Comparison of ENCODE assay signal across 8 cellular contexts in the genomic region with DNA sequence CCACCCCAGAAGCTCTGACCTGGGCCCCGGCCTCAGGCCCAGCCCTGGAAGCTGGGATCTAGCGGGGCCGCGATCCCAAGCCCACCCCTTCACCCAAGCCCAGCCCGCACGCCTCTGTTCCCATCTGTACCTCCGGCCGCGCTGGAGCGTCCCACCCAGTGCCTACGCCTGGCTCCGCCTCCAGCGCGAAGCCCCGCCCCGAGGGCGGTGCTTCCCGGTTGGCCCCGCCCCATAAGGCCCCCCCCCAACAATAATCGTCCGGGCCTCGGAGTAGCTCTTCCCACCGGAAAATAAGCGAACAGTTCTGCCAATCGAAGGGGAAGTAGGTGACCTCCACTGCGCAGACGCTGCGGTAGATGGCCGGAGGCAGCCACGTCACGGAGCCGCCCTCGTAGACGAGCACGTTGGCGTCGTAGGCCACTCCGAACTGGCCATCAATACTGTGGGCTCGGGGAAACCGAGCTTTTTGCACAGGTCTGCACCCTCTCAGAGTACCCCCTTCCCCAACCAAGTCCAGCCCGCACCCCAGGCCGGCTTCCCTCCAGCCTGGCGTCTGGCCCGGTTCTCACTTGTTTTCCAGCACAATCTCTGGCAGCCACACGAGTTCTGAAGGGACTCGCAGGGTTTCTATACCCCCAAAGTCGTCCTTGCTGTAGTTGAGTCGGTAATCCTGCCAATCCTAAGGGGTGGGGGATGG. TPM values are rescaled to one million over a fixed set of nuclear protein-coding genes. Genes with fewer than 3 reads are reported as not detected.
DNase-seq lines count a peak whose midpoint lies in the region; ATAC-seq, FAIRE-seq and TF ChIP-seq lines count a peak whose summit lies in the region.

No MANE protein-coding gene starts in this region.

- no peak for FAIRE-seq in GM19239 (lab: Jason Lieb, UNC)

- H3K4me1 ChIP-seq in lung (ENCODE audit: control insufficient read depth in 2 of 2, insufficient read depth in 2 of 2, low read length in 2 of 2) (peaks cover 0 to 14% of the 10 kb centered on the region in 2 donors), testis (peaks cover 8% of the 10 kb centered on the region)

- H3K27me3 ChIP-seq in lung (ENCODE audit: control insufficient read depth, insufficient read depth) (no peaks in the 10 kb centered on the region), testis (no peaks in the 10 kb centered on the region)

- 29 to 32% methylated on average over 48 of the region's 48 CpGs for WGBS in lung, 2 donors
- WGBS in testis, 2 donors = 59% methylated on average over 16 to 48 of the region's 48 CpGs

- H3K27ac ChIP-seq in lung (ENCODE audit: low read depth in 1 of 2, low read length in 1 of 2) = peak overlapping the region in 1 of 2 donors; percentile 81
- H3K27ac ChIP-seq in testis = no peak overlapping the region

- H3K4me3 ChIP-seq in lung (no peak overlapping the region), testis (peak overlapping the region; percentile 20 to 42)

- TF ChIP-seq POLR2A in testis (IDR thresholded peaks at IDR 0.05) = no peak

- H3K36me3 ChIP-seq in lung (ENCODE audit: control insufficient read depth in 2 of 2, insufficient read depth in 2 of 2, low read length in 2 of 2) = peaks cover 0 to 6% of the 10 kb centered on the region in 2 donors
- no peaks in the 10 kb centered on the region for H3K36me3 ChIP-seq in testis (ENCODE audit: low read depth, missing control alignments)

- intact Hi-C loops in testis (cut with DNase I; ENCODE audit: low total_unique reads) = no loop called here

- peak; percentile 66 for DNase-seq in activated CD8-positive, alpha-beta memory T cell treated with anti-CD3 and anti-CD28 coated beads for 24 hours
- DNase-seq in activated CD8-positive, alpha-beta memory T cell treated with anti-CD3 and anti-CD28 coated beads, Interleukin-2, amount 50 U/mL, for 4 hours = no peak
- peak in 33 of 58 donors; percentile 16 to 78 (median 46) for DNase-seq in anterior cingulate cortex (lab: John Stamatoyannopoulos, UW)
- no peak for DNase-seq in lung (ENCODE audit: low spot score)
- DNase-seq in testis = peak; percentile 54
- no peak for DNase-seq in GM19239 (ENCODE audit: insufficient read length, low spot score)
- DNase-seq in A172 (ENCODE audit: low spot score) = no peak

- no peak for TF ChIP-seq CTCF in lung (IDR thresholded peaks at IDR 0.05; ENCODE audit: control extremely low read depth, extremely low read depth)
- no peak for TF ChIP-seq CTCF in testis (IDR thresholded peaks at IDR 0.05)

- H3K9me3 ChIP-seq in lung (ENCODE audit: control insufficient read depth in 2 of 2, insufficient read depth in 1 of 2, low read length in 1 of 2) (no peaks in the 10 kb centered on the region), testis (no peaks in the 10 kb centered on the region)

- peak; percentile 28 for ATAC-seq in lung (ENCODE audit: insufficient read depth, low FRiP score)
- ATAC-seq in HG03097 (IDR thresholded peaks at IDR 0.05; ENCODE audit: low FRiP score, unreplicated experiment) = no peak

RNA-seq across cellular contexts. Expression of a gene that starts 1.1 kb away (rescaled TPM):
- total RNA-seq in lung = 1 to 10 TPM in 1 of 2 donors, under 1 TPM in 1; 0.77 to 1.2 TPM
- polyA plus RNA-seq in lung = 1 to 10 TPM in 1 of 2 donors, under 1 TPM in 1; 0.61 to 2.3 TPM
- 1 to 10 TPM; 1.4 to 2.6 TPM for total RNA-seq in testis
- polyA plus RNA-seq in testis (ENCODE audit: insufficient read depth, low read depth, low replicate concordance) = 1.4 TPM
- not detected in 2 replicates for total RNA-seq in A172 (2014; rRNA removed; shearing (Covaris generic))

RNA-seq across cellular contexts. Expression of a gene that starts 2.5 kb away (rescaled TPM):
- 1 to 10 TPM; 2.8 to 4.5 TPM for total RNA-seq in lung
- 1 to 10 TPM; 1.3 to 2.7 TPM for polyA plus RNA-seq in lung
- total RNA-seq in testis = 1 to 10 TPM; 2.8 to 4.1 TPM
- 1.5 TPM for polyA plus RNA-seq in testis (ENCODE audit: insufficient read depth, low read depth, low replicate concordance)
- total RNA-seq in A172 (2014; rRNA removed; shearing (Covaris generic)) = 0.07 and 0.48 TPM in 2 replicates

RNA-seq across cellular contexts. Expression of a gene that starts 30.3 kb away (rescaled TPM):
- total RNA-seq in lung (under 1 TPM; 0.18 to 0.94 TPM), testis (under 1 TPM; 0.12 to 0.47 TPM)
- polyA plus RNA-seq in lung (1 to 10 TPM in 1 of 2 donors, under 1 TPM in 1; 0.26 to 1.4 TPM), testis (ENCODE audit: insufficient read depth, low read depth, low replicate concordance) (0.88 TPM)
- total RNA-seq in A172 (2014; rRNA removed; shearing (Covaris generic)) = 0.17 TPM in 1 of 2 replicates, not detected in the other

RNA-seq across cellular contexts. Expression of a gene that starts 38.0 kb away (rescaled TPM):
- 10 to 100 TPM; 34.8 to 65.8 TPM for total RNA-seq in lung
- 10 to 100 TPM; 42.5 to 72.1 TPM for polyA plus RNA-seq in lung
- 10 to 100 TPM; 23.7 to 25.9 TPM for total RNA-seq in testis
- polyA plus RNA-seq in testis (ENCODE audit: insufficient read depth, low read depth, low replicate concordance) = 24.3 TPM
- 80.8 and 82.6 TPM in 2 replicates for total RNA-seq in A172 (2014; rRNA removed; shearing (Covaris generic))

RNA-seq across cellular contexts. Expression of a gene that starts 38.3 kb away (rescaled TPM):
- 100 to 1,000 TPM in 1 of 2 donors, 10 to 100 TPM in 1; 30.8 to 107 TPM for total RNA-seq in lung
- 100 to 1,000 TPM in 1 of 2 donors, 10 to 100 TPM in 1; 86.7 to 142 TPM for polyA plus RNA-seq in lung
- total RNA-seq in testis = 100 to 1,000 TPM; 110 to 111 TPM
- 211 TPM for polyA plus RNA-seq in testis (ENCODE audit: insufficient read depth, low read depth, low replicate concordance)
- total RNA-seq in A172 (2014; rRNA removed; shearing (Covaris generic)) = 48.2 and 49.2 TPM in 2 replicates

Comparison
In these comparisons a context has a peak if more than half of its experiments do, and no peak if none do; other contexts are left out.
1. DNase-seq: peak in activated CD8-positive, alpha-beta memory T cell treated with anti-CD3 and anti-CD28 coated beads for 24 hours (single experiment), anterior cingulate cortex (33 of 58) and testis (single experiment); none in activated CD8-positive, alpha-beta memory T cell treated with anti-CD3 and anti-CD28 coated beads, Interleukin-2, amount 50 U/mL, for 4 hours (single experiment), lung (single experiment), GM19239 (single experiment) and A172 (single experiment).